9 cellular contexts compared by ENCODE assay signal in genomic region chr15:58212909-58213526, GRCh38.
DNase-seq lines count a peak whose midpoint lies in the region; ATAC-seq and TF ChIP-seq lines count a peak whose summit lies in the region.
"Had no signal": no experiment of that assay in that cellular context is flagged by ENCODE, and none has a peak within 500 bp of the region (broad histone marks: within the 10 kb centered on the region; RNA-seq: fewer than 3 reads in every experiment).

No MANE protein-coding gene starts in this region.

- H3K36me3 Mint-ChIP-seq in neural crest cell (ENCODE audit: low read depth): no peaks in the 10 kb centered on the region
- no peaks in the 10 kb centered on the region for H3K36me3 Mint-ChIP-seq in activated T-cell treated with anti-CD3 and anti-CD28 coated beads, Interleukin-2, amount 50 U/mL, for 24 hours (ENCODE audit: low read depth)
- H3K36me3 Mint-ChIP-seq: CD4-positive, CD25-positive, alpha-beta regulatory T cell had no signal

- H3K27me3 Mint-ChIP-seq in neural crest cell (ENCODE audit: low read depth): no peaks in the 10 kb centered on the region
- peaks cover 2% of the 10 kb centered on the region for H3K27me3 Mint-ChIP-seq in activated T-cell treated with anti-CD3 and anti-CD28 coated beads, Interleukin-2, amount 50 U/mL, for 24 hours

- no peaks in the 10 kb centered on the region for H3K9me3 Mint-ChIP-seq in neural crest cell
- H3K9me3 Mint-ChIP-seq in activated T-cell treated with anti-CD3 and anti-CD28 coated beads, Interleukin-2, amount 50 U/mL, for 24 hours: no peaks in the 10 kb centered on the region
- H3K9me3 Mint-ChIP-seq: CD4-positive, CD25-positive, alpha-beta regulatory T cell had no signal

- DNase-seq in NCI-H510A treated with DMSO at 0.1 percent for 48 hours (lab: John Stamatoyannopoulos, UW) (peak; percentile 41), NCI-H510A (lab: John Stamatoyannopoulos, UW) (no peak), NCI-H460 (ENCODE audit: extremely low read depth, low read depth) (peak; percentile 19), dermis blood vessel endothelial cell (peak; percentile 69), neural crest cell (ENCODE audit: low read depth, low spot score) (no peak)
- no peak for DNase-seq in activated T-cell treated with anti-CD3 and anti-CD28 coated beads, Interleukin-2, amount 50 U/mL, for 24 hours

- peak; percentile 70 for TF ChIP-seq CTCF in neural crest cell (conservative IDR thresholded peaks at IDR 0.05)

- H3K27ac Mint-ChIP-seq in neural crest cell (ENCODE audit: unreplicated experiment): no peak overlapping the region
- no peak overlapping the region for H3K27ac Mint-ChIP-seq in activated T-cell treated with anti-CD3 and anti-CD28 coated beads, Interleukin-2, amount 50 U/mL, for 24 hours
- H3K27ac Mint-ChIP-seq: CD4-positive, CD25-positive, alpha-beta regulatory T cell had no signal

- no peak overlapping the region for H3K4me3 Mint-ChIP-seq in neural crest cell
- no peak overlapping the region for H3K4me3 Mint-ChIP-seq in activated T-cell treated with anti-CD3 and anti-CD28 coated beads, Interleukin-2, amount 50 U/mL, for 24 hours
- H3K4me3 Mint-ChIP-seq: CD4-positive, CD25-positive, alpha-beta regulatory T cell had no signal

- no peaks in the 10 kb centered on the region for H3K4me1 Mint-ChIP-seq in neural crest cell
- H3K4me1 Mint-ChIP-seq in activated T-cell treated with anti-CD3 and anti-CD28 coated beads, Interleukin-2, amount 50 U/mL, for 24 hours (ENCODE audit: low read depth): no peaks in the 10 kb centered on the region

- ATAC-seq in HG03045 (IDR thresholded peaks at IDR 0.05; ENCODE audit: unreplicated experiment) (no peak), HG02973 (IDR thresholded peaks at IDR 0.05; ENCODE audit: unreplicated experiment) (no peak)

Comparison
In these comparisons a context has a peak if more than half of its experiments do, and no peak if none do; other contexts are left out.
1. DNase-seq: peak in NCI-H510A treated with DMSO at 0.1 percent for 48 hours (single experiment), NCI-H460 (single experiment) and dermis blood vessel endothelial cell (single experiment); none in NCI-H510A (single experiment), neural crest cell (single experiment) and activated T-cell treated with anti-CD3 and anti-CD28 coated beads, Interleukin-2, amount 50 U/mL, for 24 hours (single experiment).